8 cellular contexts compared by ENCODE assay signal in genomic region chr11:65588199-65589054, GRCh38.
DNase-seq lines count a peak whose midpoint lies in the region; ATAC-seq, FAIRE-seq and TF ChIP-seq lines count a peak whose summit lies in the region.

No MANE protein-coding gene starts in this region.

- FAIRE-seq in D721Med (lab: Jason Lieb, UNC): no peak

- DNase-seq in D721Med (ENCODE audit: insufficient read length, low spot score) (peak; percentile 80), SW480 (ENCODE audit: low spot score) (peak; percentile 62), iris pigment epithelial cell (ENCODE audit: low read depth) (peak; percentile 60), NCI-H1105 (lab: John Stamatoyannopoulos, UW) (no peak)
- DNase-seq in activated naive CD8-positive, alpha-beta T cell treated with anti-CD3 and anti-CD28 coated beads, Interleukin-2, amount 50 U/mL, for 24 hours: peak; percentile 85
- peak; percentile 70 to 71 for DNase-seq in stimulated activated CD4-positive, alpha-beta T cell treated with anti-CD3 and anti-CD28 coated beads, Interleukin-2, amount 100 ng/mL, for 48 hours

- peak overlapping the region; percentile 70 for H3K4me3 Mint-ChIP-seq in activated naive CD8-positive, alpha-beta T cell treated with anti-CD3 and anti-CD28 coated beads, Interleukin-2, amount 50 U/mL, for 24 hours

- no peaks in the 10 kb centered on the region for H3K9me3 Mint-ChIP-seq in activated naive CD8-positive, alpha-beta T cell treated with anti-CD3 and anti-CD28 coated beads, Interleukin-2, amount 50 U/mL, for 24 hours

- peak; percentile 65 for ATAC-seq in GM19397 (IDR thresholded peaks at IDR 0.05; ENCODE audit: unreplicated experiment)
- peak; percentile 79 for ATAC-seq in HG03442 (IDR thresholded peaks at IDR 0.05; ENCODE audit: unreplicated experiment)
- ATAC-seq in activated naive CD8-positive, alpha-beta T cell treated with anti-CD3 and anti-CD28 coated beads, Interleukin-2, amount 50 U/mL, for 24 hours: peak; percentile 88

- no peaks in the 10 kb centered on the region for H3K27me3 Mint-ChIP-seq in activated naive CD8-positive, alpha-beta T cell treated with anti-CD3 and anti-CD28 coated beads, Interleukin-2, amount 50 U/mL, for 24 hours

- peak overlapping the region; percentile 95 for H3K27ac Mint-ChIP-seq in activated naive CD8-positive, alpha-beta T cell treated with anti-CD3 and anti-CD28 coated beads, Interleukin-2, amount 50 U/mL, for 24 hours

- peaks cover 21% of the 10 kb centered on the region for H3K36me3 Mint-ChIP-seq in activated naive CD8-positive, alpha-beta T cell treated with anti-CD3 and anti-CD28 coated beads, Interleukin-2, amount 50 U/mL, for 24 hours (ENCODE audit: low read depth)

- H3K4me1 Mint-ChIP-seq in activated naive CD8-positive, alpha-beta T cell treated with anti-CD3 and anti-CD28 coated beads, Interleukin-2, amount 50 U/mL, for 24 hours: peaks cover 41% of the 10 kb centered on the region

- peak; percentile 55 for TF ChIP-seq CTCF in D721Med (IDR thresholded peaks at IDR 0.05; ENCODE audit: insufficient read depth, missing control alignments)
